Comparison of ENCODE assay signal across 1 cellular context in genomic region chr4:6008092-6008551, GRCh38.
A peak's percentile ranks its signal among the peaks of the same experiment; 100 is the strongest.
TF ChIP-seq lines count a peak whose summit lies in the region.

No MANE protein-coding gene starts in this region.

TF ChIP-seq in HEK293, 187 proteins besides CTCF, POLR2A, EP300 and RAD21 (continued from another document):
- TF ChIP-seq ZBTB26 (tag by site-specific recombination; optimal IDR thresholded peaks at IDR 0.05): peak; percentile 41
TF ChIP-seq in HEK293: peak in this region for 5.
